ENCODE assay signal across 19 cellular contexts in the genomic region with DNA sequence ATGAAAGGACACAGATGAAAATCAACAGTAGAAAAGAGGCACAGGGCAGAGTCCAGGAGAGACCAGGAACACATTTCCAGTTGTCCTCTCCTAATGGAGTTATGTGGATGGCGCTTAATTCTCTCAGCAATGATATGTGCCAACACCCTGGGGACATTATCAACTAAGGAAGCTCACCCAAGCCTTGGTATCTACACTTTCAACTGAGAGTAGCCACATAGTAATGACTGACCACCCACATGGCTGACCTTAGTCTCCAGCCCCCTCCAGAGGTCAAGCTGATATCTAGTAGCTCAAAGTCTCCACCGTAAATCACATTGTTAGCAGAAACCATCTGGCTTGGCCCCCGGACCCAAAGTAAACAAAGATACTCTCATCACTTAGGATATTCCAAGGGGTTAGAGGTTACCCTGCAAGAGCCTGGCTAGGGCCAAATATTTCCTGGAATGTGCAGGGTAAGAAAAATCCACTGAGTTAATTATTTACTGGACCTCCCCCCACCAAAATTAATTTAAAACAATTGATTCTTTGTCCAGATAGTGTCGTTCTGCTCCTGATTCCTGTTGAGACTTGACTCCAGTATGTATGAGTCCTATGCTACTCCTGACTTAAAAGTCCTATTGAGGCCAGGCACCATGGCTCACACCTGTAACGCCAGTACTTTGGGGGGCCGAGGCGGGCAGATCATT. TPM values are rescaled to one million over a fixed set of nuclear protein-coding genes. Genes with fewer than 3 reads are reported as not detected.
"Had no signal": no experiment of that assay in that cellular context is flagged by ENCODE, and none has a peak within 500 bp of the region (broad histone marks: within the 10 kb centered on the region; RNA-seq: fewer than 3 reads in every experiment).

No MANE protein-coding gene starts in this region.

- H3K27ac ChIP-seq: cardiac muscle cell, esophagus muscularis mucosa, lower lobe of right lung, tibial artery had no signal

- DNase-seq: activated CD4-positive, alpha-beta T cell treated with anti-CD3 and anti-CD28 coated beads for 1 hour; activated CD4-positive, alpha-beta T cell treated with anti-CD3 and anti-CD28 coated beads, Interleukin-2, amount 50 U/mL, for 4 hours; amniotic stem cell; effector CD8-positive, alpha-beta T cell; lower lobe of right lung; stimulated activated naive CD8-positive, alpha-beta T cell treated with anti-CD3 and anti-CD28 coated beads, Interleukin-15, Interleukin-2, amounts not matched to agents 100 U/mL and 50 U/mL, for 24 hours; substantia nigra; T-helper 9 cell; tibial artery had no signal

- H3K4me1 ChIP-seq: tibial artery had no signal

- H3K27me3 ChIP-seq: cardiac muscle cell, esophagus muscularis mucosa, tibial artery had no signal

- H3K36me3 ChIP-seq: cardiac muscle cell, esophagus muscularis mucosa, lower lobe of right lung, tibial artery had no signal

- ATAC-seq: lower lobe of right lung; natural killer cell treated with Interleukin-12 subunit alpha and Interleukin-12 subunit beta and Interleukin-15 and Interleukin-18, amount 100 ng/mL, for 72 hours; stimulated activated naive CD8-positive, alpha-beta T cell treated with anti-CD3 and anti-CD28 coated beads, Interleukin-15, Interleukin-2, amounts not matched to agents 100 U/mL and 50 U/mL, for 24 hours had no signal

- FAIRE-seq: endothelial cell of umbilical vein, urothelium cell line had no signal

- H3K27me3 Mint-ChIP-seq: dendritic cell treated with granulocyte-macrophage colony-stimulating factor and Interleukin-4, amounts not matched to agents 40 ng/mL and 50 ng/mL, for 4 days had no signal

- H3K4me3 ChIP-seq: cardiac muscle cell, esophagus muscularis mucosa, lower lobe of right lung, tibial artery had no signal

- H3K4me3 Mint-ChIP-seq: activated naive CD8-positive, alpha-beta T cell; dendritic cell treated with granulocyte-macrophage colony-stimulating factor and Interleukin-4, amounts not matched to agents 40 ng/mL and 50 ng/mL, for 4 days; mesothelial cell of epicardium; natural killer cell treated with Interleukin-12 subunit alpha and Interleukin-12 subunit beta and Interleukin-15 and Interleukin-18, amount 100 ng/mL, for 72 hours had no signal

- H3K9me3 ChIP-seq: lower lobe of right lung, tibial artery had no signal

- H3K36me3 Mint-ChIP-seq: activated naive CD8-positive, alpha-beta T cell; mesothelial cell of epicardium; natural killer cell treated with Interleukin-12 subunit alpha and Interleukin-12 subunit beta and Interleukin-15 and Interleukin-18, amount 100 ng/mL, for 72 hours had no signal

- H3K9me3 Mint-ChIP-seq: dendritic cell treated with granulocyte-macrophage colony-stimulating factor and Interleukin-4, amounts not matched to agents 40 ng/mL and 50 ng/mL, for 4 days; natural killer cell treated with Interleukin-12 subunit alpha and Interleukin-12 subunit beta and Interleukin-15 and Interleukin-18, amount 100 ng/mL, for 72 hours had no signal

- H3K27ac Mint-ChIP-seq: activated naive CD8-positive, alpha-beta T cell; dendritic cell treated with granulocyte-macrophage colony-stimulating factor and Interleukin-4, amounts not matched to agents 40 ng/mL and 50 ng/mL, for 4 days; mesothelial cell of epicardium; natural killer cell treated with Interleukin-12 subunit alpha and Interleukin-12 subunit beta and Interleukin-15 and Interleukin-18, amount 100 ng/mL, for 72 hours had no signal

RNA-seq across cellular contexts. Expression of a gene that starts 24.8 kb away (rescaled TPM):
- total RNA-seq: activated CD8-positive, alpha-beta memory T cell treated with anti-CD3 and anti-CD28 coated beads for 36 hours; cardiac muscle cell; chondrocyte; endothelial cell of umbilical vein; esophagus muscularis mucosa; lower lobe of right lung; mesothelial cell of epicardium; natural killer cell treated with Interleukin-12 subunit alpha and Interleukin-12 subunit beta and Interleukin-15 and Interleukin-18, amount 100 ng/mL, for 72 hours had no signal
- polyA plus RNA-seq: cardiac muscle cell, endothelial cell of umbilical vein had no signal
